ENCODE assay signal across 1 cellular context in genomic region chr5:113505181-113505580, GRCh38.
A peak's percentile ranks its signal among the peaks of the same experiment; 100 is the strongest.
TF ChIP-seq lines count a peak whose summit lies in the region.

No MANE protein-coding gene starts in this region.

TF ChIP-seq in IMR-90, 13 proteins besides CTCF, POLR2A, EP300 and RAD21:
- TF ChIP-seq SMC3 (IDR thresholded peaks at IDR 0.05; ENCODE audit: low read depth, low read length) (no peak), MXI1 (IDR thresholded peaks at IDR 0.05; ENCODE audit: borderline replicate concordance, low read depth, low read length) (no peak), BHLHE40 (IDR thresholded peaks at IDR 0.05; ENCODE audit: low read depth, low read length) (no peak), RCOR1 (IDR thresholded peaks at IDR 0.05; ENCODE audit: insufficient replicate concordance, low read length) (no peak), USF2 (IDR thresholded peaks at IDR 0.05; ENCODE audit: low read depth, low read length) (no peak), CEBPB (IDR thresholded peaks at IDR 0.05; ENCODE audit: low read depth, low read length) (peak; percentile 82), RFX5 (IDR thresholded peaks at IDR 0.05; ENCODE audit: low read depth, low read length) (no peak), ELK1 (IDR thresholded peaks at IDR 0.05; ENCODE audit: borderline replicate concordance, low read depth, low read length) (no peak), MAZ (IDR thresholded peaks at IDR 0.05; ENCODE audit: borderline replicate concordance, low read depth, low read length) (no peak), FOS (IDR thresholded peaks at IDR 0.05; ENCODE audit: low read depth, low read length) (peak; percentile 43), CHD1 (IDR thresholded peaks at IDR 0.05; ENCODE audit: low read depth, low read length) (no peak), NFE2L2 (IDR thresholded peaks at IDR 0.05; ENCODE audit: low read depth, low read length) (no peak), MAFK (IDR thresholded peaks at IDR 0.05; ENCODE audit: low read depth, low read length) (no peak)
